In genomic region chr5:891837-892389, GRCh38 we compare ENCODE assay signal across 8 cellular contexts. TPM values are rescaled to one million over a fixed set of nuclear protein-coding genes. Genes with fewer than 3 reads are reported as not detected.
DNase-seq lines count a peak whose midpoint lies in the region; ATAC-seq and TF ChIP-seq lines count a peak whose summit lies in the region.

No MANE protein-coding gene starts in this region.

- TF ChIP-seq CTCF in Caco-2 (IDR thresholded peaks at IDR 0.05; ENCODE audit: insufficient read depth in 1 of 2, low read depth in 1 of 2, low read length in 1 of 2, severe bottlenecking in 1 of 2, unreplicated experiment in 1 of 2) (no peak), OCI-LY1 (IDR thresholded peaks at IDR 0.05; ENCODE audit: low read length) (no peak), coronary artery (IDR thresholded peaks at IDR 0.05) (no peak), tibial artery (IDR thresholded peaks at IDR 0.05) (no peak)

- peak; percentile 8 for ATAC-seq in GM21576 (IDR thresholded peaks at IDR 0.05; ENCODE audit: unreplicated experiment)
- ATAC-seq in HG03280 (IDR thresholded peaks at IDR 0.05; ENCODE audit: unreplicated experiment), result no peak
- ATAC-seq in HG03342 (IDR thresholded peaks at IDR 0.05; ENCODE audit: unreplicated experiment), result no peak

- CTCF ChIA-PET in Caco-2 (lab: Charles Lee), result interaction anchor here (0.6 to 1.6 kb wide), 3 partner anchors 11 to 295 kb away, joined by 3 to 5 read pairs (median 4); no protein-coding TSS in a partner anchor

- POLR2A ChIA-PET in Caco-2 (lab: Charles Lee), result interaction anchor here (1.1 kb wide), 2 partner anchors 11 to 113 kb away, joined by 3 to 4 read pairs; no protein-coding TSS in a partner anchor

- H3K4me3 ChIP-seq in Caco-2 (ENCODE audit: low read depth, low read length) (peak overlapping the region; percentile 86), OCI-LY1 (ENCODE audit: low read depth, low read length, poor library complexity, severe bottlenecking) (peak overlapping the region; percentile 74), coronary artery (peak overlapping the region; percentile 87), tibial artery (peak overlapping the region; percentile 77 to 80)

- no peaks in the 10 kb centered on the region for H3K9me3 Mint-ChIP-seq in Caco-2 (ENCODE audit: unreplicated experiment)

- peaks cover 76% of the 10 kb centered on the region for H3K36me3 Mint-ChIP-seq in Caco-2 (ENCODE audit: insufficient read depth, unreplicated experiment)

- BruUV-seq in Caco-2 (replicated peaks; lab: Mats Ljungman, UMichigan), result no TSS peak

- H3K27ac ChIP-seq in OCI-LY1 (ENCODE audit: low read depth, low read length, poor library complexity, severe bottlenecking) (no peak overlapping the region), coronary artery (peak overlapping the region; percentile 72 to 87), tibial artery (peak overlapping the region; percentile 82 to 84)

- H3K79me2 ChIP-seq in OCI-LY1 (ENCODE audit: insufficient read depth, low read length), result no peaks in the 10 kb centered on the region

- H3K9me3 ChIP-seq in Caco-2 (no peaks in the 10 kb centered on the region), OCI-LY1 (ENCODE audit: low read length) (no peaks in the 10 kb centered on the region), tibial artery (no peaks in the 10 kb centered on the region)

- no peaks in the 10 kb centered on the region for H3K27me3 ChIP-seq in Caco-2 (replicated peaks; ENCODE audit: control insufficient read depth, insufficient read depth, low read length)
- H3K27me3 ChIP-seq in OCI-LY1 (ENCODE audit: insufficient read depth, low read length), result no peaks in the 10 kb centered on the region
- no peaks in the 10 kb centered on the region for H3K27me3 ChIP-seq in tibial artery

- intact Hi-C loops in Caco-2 (cut with micrococcal nuclease; ENCODE audit: unreplicated experiment), result no loop called here
- intact Hi-C loops in tibial artery (cut with DNase I; ENCODE audit: low total_unique reads), result no loop called here

- DNase-seq in Caco-2 (peak; percentile 22 to 38), coronary artery (ENCODE audit: low spot score) (no peak), lung microvascular endothelial cell (ENCODE audit: low read depth in 2 of 2) (peak; percentile 35), tibial artery (no peak)

- H3K36me3 ChIP-seq in Caco-2 (ENCODE audit: control insufficient read depth, insufficient read depth, low read length), result peaks cover 12% of the 10 kb centered on the region
- H3K36me3 ChIP-seq in OCI-LY1 (ENCODE audit: insufficient read depth, low read length), result peaks cover 74% of the 10 kb centered on the region
- peaks cover 31 to 44% (median 32%) of the 10 kb centered on the region in 3 donors for H3K36me3 ChIP-seq in tibial artery

- H4K20me1 ChIP-seq in OCI-LY1 (ENCODE audit: insufficient read depth, low read length), result no peaks in the 10 kb centered on the region

- no peaks in the 10 kb centered on the region for H3K9me2 ChIP-seq in OCI-LY1 (ENCODE audit: low read depth, low read length)

- peak overlapping the region; percentile 76 for H3K4me2 ChIP-seq in OCI-LY1 (ENCODE audit: low read length)

- H3K4me1 ChIP-seq in Caco-2, result peaks cover 17% of the 10 kb centered on the region
- H3K4me1 ChIP-seq in OCI-LY1 (ENCODE audit: insufficient read depth, low read length, severe bottlenecking), result peaks cover 22% of the 10 kb centered on the region
- H3K4me1 ChIP-seq in tibial artery, result peaks cover 0 to 28% (median 19%) of the 10 kb centered on the region in 4 donors

- no peaks in the 10 kb centered on the region for H3K27me3 Mint-ChIP-seq in Caco-2 (ENCODE audit: insufficient read depth, unreplicated experiment)

- no peak overlapping the region for H2AFZ ChIP-seq in OCI-LY1 (ENCODE audit: low read length)

- H3K27ac Mint-ChIP-seq in Caco-2 (ENCODE audit: unreplicated experiment), result peak overlapping the region; percentile 91

- no peaks in the 10 kb centered on the region for H3F3A ChIP-seq in OCI-LY1 (ENCODE audit: insufficient read depth, low read length)

- H3K9ac ChIP-seq in OCI-LY1 (ENCODE audit: low read length), result peak overlapping the region; percentile 80

- peaks cover 24% of the 10 kb centered on the region for H3K4me1 Mint-ChIP-seq in Caco-2 (ENCODE audit: low read depth, unreplicated experiment)

- H3K4me3 Mint-ChIP-seq in Caco-2 (ENCODE audit: unreplicated experiment), result peak overlapping the region; percentile 74

RNA-seq across cellular contexts. Expression of gene BRD9, which starts 0.7 kb away (rescaled TPM):
- 76.2 and 77.5 TPM in 2 replicates for total RNA-seq in Caco-2 (2022)
- total RNA-seq in lung microvascular endothelial cell, result 25.9 and 31.2 TPM in 2 replicates

RNA-seq across cellular contexts. Expression of gene TRIP13, which starts 0.8 kb away (rescaled TPM):
- 40.2 and 42.5 TPM in 2 replicates for total RNA-seq in Caco-2 (2022)
- 3.0 and 13.3 TPM in 2 replicates for total RNA-seq in lung microvascular endothelial cell

RNA-seq across cellular contexts. Expression of gene ZDHHC11, which starts 41.1 kb away (rescaled TPM):
- total RNA-seq in Caco-2 (2022) (3.6 and 5.0 TPM in 2 replicates), lung microvascular endothelial cell (0.22 and 0.60 TPM in 2 replicates)

Comparison
In these comparisons a context has a peak if more than half of its experiments do, and no peak if none do; other contexts are left out.
1. DNase-seq: peak in Caco-2 (2 of 2) and lung microvascular endothelial cell (2 of 2); none in coronary artery (single experiment) and tibial artery (0 of 2).
2. Peak in every context shown above with its lines, with median percentiles within 50 percentile points of each other: H3K4me3 ChIP-seq.